1 cellular context compared by ENCODE assay signal in genomic region chr6:56091159-56091869, GRCh38.
TF ChIP-seq lines count a peak whose summit lies in the region.

No MANE protein-coding gene starts in this region.

TF ChIP-seq in HepG2, 621 proteins besides CTCF, POLR2A, EP300 and RAD21 (continued from another document and continues in another):
- no peak for TF ChIP-seq ZBTB40 (IDR thresholded peaks at IDR 0.05)
- no peak for TF ChIP-seq ZBTB40 (CRISPR knock-in tag; IDR thresholded peaks at IDR 0.05)
- TF ChIP-seq ZFP36 (IDR thresholded peaks at IDR 0.05; ENCODE audit: borderline replicate concordance, low read depth, low read length, partially characterized antibody) = no peak
- peak; percentile 65; the same call in 1 of the 2 replicates for TF ChIP-seq AHDC1 (CRISPR knock-in tag; IDR thresholded peaks at IDR 0.05; ENCODE audit: borderline replicate concordance)
- no peak for TF ChIP-seq ZSCAN30 (CRISPR knock-in tag; IDR thresholded peaks at IDR 0.05)
- TF ChIP-seq NAIF1 (CRISPR knock-in tag; IDR thresholded peaks at IDR 0.05; ENCODE audit: borderline replicate concordance) = no peak
- TF ChIP-seq KAT2B (IDR thresholded peaks at IDR 0.05; ENCODE audit: borderline replicate concordance, low read depth, low read length) = no peak
- no peak for TF ChIP-seq ZNF256 (CRISPR knock-in tag; conservative IDR thresholded peaks at IDR 0.05)
- no peak for TF ChIP-seq ZNF841 (CRISPR knock-in tag; IDR thresholded peaks at IDR 0.05; ENCODE audit: borderline replicate concordance)
- TF ChIP-seq PATZ1 (CRISPR knock-in tag; IDR thresholded peaks at IDR 0.05) = no peak
- TF ChIP-seq ZNF549 (CRISPR knock-in tag; IDR thresholded peaks at IDR 0.05) = no peak
- no peak for TF ChIP-seq HNF4G (IDR thresholded peaks at IDR 0.05; ENCODE audit: borderline replicate concordance, low read depth, low read length)
- TF ChIP-seq HNF4G (CRISPR knock-in tag; IDR thresholded peaks at IDR 0.05; ENCODE audit: borderline replicate concordance, low read depth) = no peak
- no peak for TF ChIP-seq ARNTL (CRISPR knock-in tag; IDR thresholded peaks at IDR 0.05)
- no peak for TF ChIP-seq SNAI1 (CRISPR knock-in tag; IDR thresholded peaks at IDR 0.05; ENCODE audit: borderline replicate concordance)
- TF ChIP-seq ZNF570 (CRISPR knock-in tag; IDR thresholded peaks at IDR 0.05; ENCODE audit: borderline replicate concordance) = no peak
- TF ChIP-seq ZNF333 (CRISPR knock-in tag; IDR thresholded peaks at IDR 0.05; ENCODE audit: borderline replicate concordance) = no peak
- TF ChIP-seq ZBTB21 (CRISPR knock-in tag; IDR thresholded peaks at IDR 0.05) = no peak
- peak; percentile 66; the same call in 1 of the 2 replicates for TF ChIP-seq FOXJ3 (CRISPR knock-in tag; IDR thresholded peaks at IDR 0.05; ENCODE audit: borderline replicate concordance)
- peak in 1 of 2 experiments; percentile 46; a peak in 1 of 4 replicates for TF ChIP-seq KLF16 (CRISPR knock-in tag; IDR thresholded peaks at IDR 0.05)
- TF ChIP-seq ZNF550 (CRISPR knock-in tag; IDR thresholded peaks at IDR 0.05; ENCODE audit: borderline replicate concordance) = no peak
- no peak for TF ChIP-seq ZNF839 (CRISPR knock-in tag; IDR thresholded peaks at IDR 0.05; ENCODE audit: borderline replicate concordance)
- no peak for TF ChIP-seq ZNF24 (IDR thresholded peaks at IDR 0.05)
- TF ChIP-seq ZBTB37 (CRISPR knock-in tag; IDR thresholded peaks at IDR 0.05) = no peak
- no peak for TF ChIP-seq ZNF280B (CRISPR knock-in tag; IDR thresholded peaks at IDR 0.05; ENCODE audit: borderline replicate concordance)
- no peak for TF ChIP-seq MTA3 (CRISPR knock-in tag; IDR thresholded peaks at IDR 0.05)
- no peak for TF ChIP-seq GMEB1 (CRISPR knock-in tag; IDR thresholded peaks at IDR 0.05; ENCODE audit: borderline replicate concordance)
- TF ChIP-seq CEBPG (CRISPR knock-in tag; IDR thresholded peaks at IDR 0.05) = peak; percentile 92
- TF ChIP-seq ZNF512 (CRISPR knock-in tag; IDR thresholded peaks at IDR 0.05) = no peak
- TF ChIP-seq ZMYM3 (CRISPR knock-in tag; IDR thresholded peaks at IDR 0.05) = no peak
- TF ChIP-seq MTERF4 (CRISPR knock-in tag; IDR thresholded peaks at IDR 0.05) = no peak
- no peak for TF ChIP-seq IKZF4 (CRISPR knock-in tag; IDR thresholded peaks at IDR 0.05; ENCODE audit: borderline replicate concordance, low read depth, not compliant biosample characterization)
